Comparison of ENCODE assay signal across 17 cellular contexts in genomic region chr14:91094772-91095171, GRCh38. TPM values are rescaled to one million over a fixed set of nuclear protein-coding genes. Genes with fewer than 3 reads are reported as not detected.
DNase-seq lines count a peak whose midpoint lies in the region; ATAC-seq and TF ChIP-seq lines count a peak whose summit lies in the region.
"Had no signal": no experiment of that assay in that cellular context is flagged by ENCODE, and none has a peak within 500 bp of the region (broad histone marks: within the 10 kb centered on the region; RNA-seq: fewer than 3 reads in every experiment).

No MANE protein-coding gene starts in this region.

- H3K9me3 Mint-ChIP-seq in neural progenitor cell (no peaks in the 10 kb centered on the region), progenitor cell of endocrine pancreas (ENCODE audit: low read depth) (no peaks in the 10 kb centered on the region)
- H3K9me3 Mint-ChIP-seq: CD4-positive, alpha-beta T cell; HFFc6 had no signal

- DNase-seq in SJCRH30 (peak; percentile 72 to 79), dorsolateral prefrontal cortex (no peak), neural progenitor cell (ENCODE audit: low spot score) (no peak), progenitor cell of endocrine pancreas (ENCODE audit: low spot score, unreplicated experiment) (no peak)
- DNase-seq: AML-193; Caco-2; CD4-positive, alpha-beta T cell; GOT3; H7; HFFc6 had no signal

- no peaks in the 10 kb centered on the region for H4K20me1 ChIP-seq in neural progenitor cell (ENCODE audit: low read depth)

- H3K4me1 ChIP-seq in SJCRH30 (peaks cover 9% of the 10 kb centered on the region), neural progenitor cell (no peaks in the 10 kb centered on the region), skeletal muscle tissue (ENCODE audit: control insufficient read depth in 3 of 3, insufficient read depth in 3 of 3, low read length in 3 of 3) (peaks cover 0 to 19% (median 18%) of the 10 kb centered on the region in 3 donors)

- intact Hi-C loops in dorsolateral prefrontal cortex (cut with DNase I), result loop anchor here in 1 of 2 donors (5.0 kb wide), 1 partner anchor 32 kb away; the partner anchor contains the start of gene RPS6KA5

- H3K4me3 ChIP-seq in SJCRH30 (peak overlapping the region; percentile 18; the same call in 1 of the 2 replicates), dorsolateral prefrontal cortex (no peak overlapping the region), neural progenitor cell (no peak overlapping the region), skeletal muscle tissue (ENCODE audit: low read length in 3 of 3) (peak overlapping the region in 1 of 3 donors; percentile 12)
- H3K4me3 ChIP-seq: A549 had no signal

- H3K9ac ChIP-seq in neural progenitor cell, result no peak overlapping the region
- H3K9ac ChIP-seq in skeletal muscle tissue (ENCODE audit: low read depth in 1 of 3, low read length in 3 of 3), result peak overlapping the region in 1 of 3 donors; percentile 25

- H3K9me3 ChIP-seq in SJCRH30 (replicated peaks) (no peaks in the 10 kb centered on the region), neural progenitor cell (ENCODE audit: low read depth) (no peaks in the 10 kb centered on the region), skeletal muscle tissue (ENCODE audit: control insufficient read depth in 3 of 3, low read length in 3 of 3) (no peaks in the 10 kb centered on the region)
- H3K9me3 ChIP-seq: A549, Caco-2 had no signal

- H3K27ac Mint-ChIP-seq in neural progenitor cell (peak overlapping the region; percentile 63), progenitor cell of endocrine pancreas (no peak overlapping the region)
- H3K27ac Mint-ChIP-seq: CD4-positive, alpha-beta T cell; HFFc6 had no signal

- H3K4me1 Mint-ChIP-seq in neural progenitor cell, result peaks cover 3% of the 10 kb centered on the region
- H3K4me1 Mint-ChIP-seq in progenitor cell of endocrine pancreas (ENCODE audit: low read depth), result no peaks in the 10 kb centered on the region

- TF ChIP-seq CTCF in dorsolateral prefrontal cortex (IDR thresholded peaks at IDR 0.05 in 54 of 56, conservative IDR thresholded peaks at IDR 0.05 in 2 of 56; ENCODE audit: low read depth in 1 of 56, partially characterized antibody in 56 of 56), result no peak
- TF ChIP-seq CTCF in neural progenitor cell (IDR thresholded peaks at IDR 0.05), result no peak
- no peak for TF ChIP-seq CTCF in progenitor cell of endocrine pancreas (IDR thresholded peaks at IDR 0.05; ENCODE audit: unreplicated experiment)

- ATAC-seq in HG03565 (IDR thresholded peaks at IDR 0.05; ENCODE audit: unreplicated experiment) (no peak), HG02763 (IDR thresholded peaks at IDR 0.05; ENCODE audit: unreplicated experiment) (no peak)
- ATAC-seq: A549, HCT116 had no signal

- H3K27me3 Mint-ChIP-seq in neural progenitor cell (ENCODE audit: insufficient read depth, low read depth) (peaks cover 3% of the 10 kb centered on the region), progenitor cell of endocrine pancreas (no peaks in the 10 kb centered on the region)
- H3K27me3 Mint-ChIP-seq: CD4-positive, alpha-beta T cell had no signal

- H3F3A ChIP-seq in neural progenitor cell (ENCODE audit: low read depth), result no peaks in the 10 kb centered on the region

- no peak overlapping the region for H2AFZ ChIP-seq in neural progenitor cell (replicated peaks)

- no peaks in the 10 kb centered on the region for H3K79me2 ChIP-seq in neural progenitor cell (ENCODE audit: low read depth)

- no peak overlapping the region for H3K4me2 ChIP-seq in neural progenitor cell
- H3K4me2 ChIP-seq: A549 had no signal

- H3K36me3 Mint-ChIP-seq in neural progenitor cell, result no peaks in the 10 kb centered on the region
- no peaks in the 10 kb centered on the region for H3K36me3 Mint-ChIP-seq in progenitor cell of endocrine pancreas (ENCODE audit: insufficient read depth)

- H3K27me3 ChIP-seq in SJCRH30, result no peaks in the 10 kb centered on the region
- no peaks in the 10 kb centered on the region for H3K27me3 ChIP-seq in dorsolateral prefrontal cortex
- H3K27me3 ChIP-seq in neural progenitor cell, result no peaks in the 10 kb centered on the region
- no peaks in the 10 kb centered on the region for H3K27me3 ChIP-seq in skeletal muscle tissue (ENCODE audit: control insufficient read depth in 3 of 3, insufficient read depth in 3 of 3, low read length in 3 of 3)

- peak overlapping the region; percentile 63 for H3K27ac ChIP-seq in SJCRH30
- peak overlapping the region in 40 of 59 donors; percentile 4 to 77 (median 57) for H3K27ac ChIP-seq in dorsolateral prefrontal cortex
- H3K27ac ChIP-seq in neural progenitor cell, result no peak overlapping the region
- peak overlapping the region; percentile 74 for H3K27ac ChIP-seq in skeletal muscle tissue (ENCODE audit: low read depth, low read length)
- H3K27ac ChIP-seq: 22Rv1, A549, C4-2B had no signal

- H3K36me3 ChIP-seq in SJCRH30, result no peaks in the 10 kb centered on the region
- no peaks in the 10 kb centered on the region for H3K36me3 ChIP-seq in neural progenitor cell
- no peaks in the 10 kb centered on the region for H3K36me3 ChIP-seq in skeletal muscle tissue (ENCODE audit: control insufficient read depth in 3 of 3, insufficient read depth in 3 of 3, low read length in 3 of 3)

- no peak overlapping the region for H3K4me3 Mint-ChIP-seq in neural progenitor cell
- no peak overlapping the region for H3K4me3 Mint-ChIP-seq in progenitor cell of endocrine pancreas (ENCODE audit: low read depth)
- H3K4me3 Mint-ChIP-seq: CD4-positive, alpha-beta T cell; HFFc6 had no signal

RNA-seq across cellular contexts. Expression of gene DGLUCY, which starts 19.1 kb away (rescaled TPM):
- 26.4 and 28.1 TPM in 2 replicates for total RNA-seq in SJCRH30 (2014; rRNA removed; shearing (Covaris generic))
- total RNA-seq in dorsolateral prefrontal cortex (100 to 1,000 TPM in 58 of 120 experiments, 10 to 100 TPM in 62; 70.3 to 143 (median 98.7) TPM), neural progenitor cell (ENCODE audit: low replicate concordance) (17.0 and 47.2 TPM in 2 replicates), skeletal muscle tissue (49.6 TPM), progenitor cell of endocrine pancreas (73.4 and 83.3 TPM in 2 replicates)

RNA-seq across cellular contexts. Expression of gene RPS6KA5, which starts 34.3 kb away (rescaled TPM):
- 9.7 and 11.0 TPM in 2 replicates for total RNA-seq in SJCRH30 (2014; rRNA removed; shearing (Covaris generic))
- total RNA-seq in dorsolateral prefrontal cortex (10 to 100 TPM; 24.8 to 54.3 (median 39.0) TPM), neural progenitor cell (ENCODE audit: low replicate concordance) (6.1 and 8.3 TPM in 2 replicates), skeletal muscle tissue (3.1 TPM), progenitor cell of endocrine pancreas (3.8 and 4.4 TPM in 2 replicates)

Comparison
In these comparisons a context has a peak if more than half of its experiments do, and no peak if none do; other contexts are left out.
1. DNase-seq: peak in SJCRH30 (2 of 2); none in dorsolateral prefrontal cortex (0 of 10), neural progenitor cell (single experiment) and progenitor cell of endocrine pancreas (single experiment).